17 cellular contexts compared by ENCODE assay signal in genomic region chr10:8462565-8462964, GRCh38.
DNase-seq lines count a peak whose midpoint lies in the region; ATAC-seq, FAIRE-seq and TF ChIP-seq lines count a peak whose summit lies in the region.
"Had no signal": no experiment of that assay in that cellular context is flagged by ENCODE, and none has a peak within 500 bp of the region (broad histone marks: within the 10 kb centered on the region; RNA-seq: fewer than 3 reads in every experiment).

No MANE protein-coding gene starts in this region.

- dilution Hi-C loops in keratinocyte (cut with MboI; ENCODE audit: extremely low pct_ligation_motif_present, low sequenced_read_pairs) = no loop called here

- TF ChIP-seq CTCF in PC-3 (conservative IDR thresholded peaks at IDR 0.05; ENCODE audit: low read depth, low read length) (no peak), keratinocyte (optimal IDR thresholded peaks at IDR 0.05 in 1 of 3, IDR thresholded peaks at IDR 0.05 in 1 of 3, conservative IDR thresholded peaks at IDR 0.05 in 1 of 3; ENCODE audit: extremely low read depth in 1 of 3, insufficient read depth in 2 of 3, low read length in 3 of 3) (no peak), GM13977 (IDR thresholded peaks at IDR 0.05; ENCODE audit: extremely low read depth, insufficient read depth, missing control alignments) (no peak)

- H3K9me1 ChIP-seq in keratinocyte (ENCODE audit: control insufficient read depth, extremely low read depth, insufficient read depth, low read length) = no peaks in the 10 kb centered on the region

- no peaks in the 10 kb centered on the region for H3K27me3 ChIP-seq in PC-3 (ENCODE audit: low read length)
- H3K27me3 ChIP-seq in keratinocyte (ENCODE audit: control insufficient read depth, extremely low read depth, insufficient read depth, low read length) = no peaks in the 10 kb centered on the region

- no TSS peak for BruUV-seq in PC-3 (replicated peaks; lab: Mats Ljungman, UMichigan)

- no peak overlapping the region for H3K9ac ChIP-seq in PC-3 (ENCODE audit: low read length)
- H3K9ac ChIP-seq in keratinocyte (ENCODE audit: control insufficient read depth, extremely low read depth, insufficient read depth, low read length) = no peak overlapping the region

- intact Hi-C loops in PC-3 (cut with micrococcal nuclease) = no loop called here

- peak; percentile 46 for FAIRE-seq in keratinocyte (lab: Jason Lieb, UNC)
- no peak for FAIRE-seq in RCC 7860 (lab: Jason Lieb, UNC)
- FAIRE-seq: A549, GM19239 had no signal

- ATAC-seq in PC-3 = peak; percentile 37
- ATAC-seq: A549, GM12878 had no signal

- in situ Hi-C loops in GM13977 (cut with MboI; ENCODE audit: low pct_unique_long_range_greater_than_20kb, low sequenced_read_pairs, unreplicated experiment) = loop anchor here (25.0 kb wide), 1 partner anchor 425 kb away; no protein-coding TSS in a partner anchor

- CTCF ChIA-PET in PC-3 (lab: Charles Lee) = no interaction called here

- H3K4me2 ChIP-seq in PC-3 (ENCODE audit: low read length) = peak overlapping the region; percentile 41; the same call in 1 of the 2 replicates
- peak overlapping the region; percentile 62 for H3K4me2 ChIP-seq in keratinocyte (ENCODE audit: control insufficient read depth, extremely low read depth, insufficient read depth, low read depth, low read length)
- H3K4me2 ChIP-seq: A549 had no signal

- H3K36me3 ChIP-seq in PC-3 (ENCODE audit: low read depth, low read length) (no peaks in the 10 kb centered on the region), keratinocyte (ENCODE audit: control insufficient read depth in 2 of 2, extremely low read depth in 1 of 2, insufficient read depth in 2 of 2, low read length in 2 of 2) (no peaks in the 10 kb centered on the region)
- H3K36me3 ChIP-seq: HAP-1 had no signal

- H3K4me1 ChIP-seq in PC-3 (ENCODE audit: insufficient read depth, low read length) = no peaks in the 10 kb centered on the region; the same call in 1 of the 2 replicates
- peaks cover 11% of the 10 kb centered on the region for H3K4me1 ChIP-seq in keratinocyte (ENCODE audit: control insufficient read depth, extremely low read depth, insufficient read depth, low read length)
- H3K4me1 ChIP-seq: A549, HAP-1 had no signal

- POLR2A ChIA-PET in PC-3 (lab: Charles Lee; ENCODE audit: unreplicated experiment) = no interaction called here

- H3K9me2 ChIP-seq in PC-3 (replicated peaks; ENCODE audit: low read length) = no peaks in the 10 kb centered on the region

- H2AFZ ChIP-seq in PC-3 (ENCODE audit: low read length) (0 out of 2 replicates have a peak overlapping the region, but pooled peaks have one; percentile 22), keratinocyte (ENCODE audit: control insufficient read depth, low read length) (peak overlapping the region; percentile 66)

- no peaks in the 10 kb centered on the region for H3F3A ChIP-seq in PC-3 (ENCODE audit: low read length, unreplicated experiment)

- H3K4me3 ChIP-seq in PC-3 (ENCODE audit: low read length) (no peak overlapping the region), keratinocyte (ENCODE audit: control insufficient read depth in 2 of 3, extremely low read depth in 1 of 3, insufficient read depth in 2 of 3, low read depth in 1 of 3, low read length in 3 of 3) (no peak overlapping the region)
- H3K4me3 ChIP-seq: A549, GM12878, HAP-1 had no signal

- H3K79me2 ChIP-seq in PC-3 (ENCODE audit: low read length) (no peaks in the 10 kb centered on the region), keratinocyte (ENCODE audit: control insufficient read depth, insufficient read depth, low read length) (no peaks in the 10 kb centered on the region)

- peak; percentile 29 for DNase-seq in Daoy (ENCODE audit: low read depth)
- DNase-seq in PC-3 = no peak
- peak; percentile 26 for DNase-seq in amniotic epithelial cell (ENCODE audit: low read depth)
- no peak for DNase-seq in keratinocyte (ENCODE audit: low read depth, low spot score)
- no peak for DNase-seq in caudate nucleus (lab: John Stamatoyannopoulos, UW)
- DNase-seq in GM13977 (ENCODE audit: low spot score) = no peak
- no peak for DNase-seq in C1 segment of cervical spinal cord (lab: John Stamatoyannopoulos, UW)
- DNase-seq in RCC 7860 (ENCODE audit: low spot score) = no peak
- DNase-seq: AML-193; CD4-positive, alpha-beta memory T cell; DMS153; DMS79 treated with DMSO at 0.1 percent for 48 hours; EL had no signal

- H3K9me3 ChIP-seq in PC-3 (ENCODE audit: low read length) = no peaks in the 10 kb centered on the region
- H3K9me3 ChIP-seq in keratinocyte (ENCODE audit: control insufficient read depth, low read depth, low read length) = no peaks in the 10 kb centered on the region
- H3K9me3 ChIP-seq: HAP-1 had no signal

- H4K20me1 ChIP-seq in PC-3 (ENCODE audit: low read length) (no peaks in the 10 kb centered on the region), keratinocyte (ENCODE audit: control insufficient read depth, extremely low read depth, insufficient read depth, low read length) (no peaks in the 10 kb centered on the region)

- H3K27ac ChIP-seq in PC-3 (ENCODE audit: low read length) = no peak overlapping the region
- H3K27ac ChIP-seq in keratinocyte (ENCODE audit: control insufficient read depth, insufficient read depth, low read length) = no peak overlapping the region
- H3K27ac ChIP-seq in caudate nucleus (ENCODE audit: low read depth, low read length) = no peak overlapping the region
- H3K27ac ChIP-seq: A549 had no signal

Comparison
In these comparisons a context has a peak if more than half of its experiments do, and no peak if none do; other contexts are left out.
1. DNase-seq: peak in Daoy (single experiment) and amniotic epithelial cell (single experiment); none in PC-3 (single experiment), keratinocyte (single experiment), caudate nucleus (0 of 61), GM13977 (single experiment), C1 segment of cervical spinal cord (0 of 14) and RCC 7860 (single experiment).